8 cellular contexts compared by ENCODE assay signal in the genomic region with DNA sequence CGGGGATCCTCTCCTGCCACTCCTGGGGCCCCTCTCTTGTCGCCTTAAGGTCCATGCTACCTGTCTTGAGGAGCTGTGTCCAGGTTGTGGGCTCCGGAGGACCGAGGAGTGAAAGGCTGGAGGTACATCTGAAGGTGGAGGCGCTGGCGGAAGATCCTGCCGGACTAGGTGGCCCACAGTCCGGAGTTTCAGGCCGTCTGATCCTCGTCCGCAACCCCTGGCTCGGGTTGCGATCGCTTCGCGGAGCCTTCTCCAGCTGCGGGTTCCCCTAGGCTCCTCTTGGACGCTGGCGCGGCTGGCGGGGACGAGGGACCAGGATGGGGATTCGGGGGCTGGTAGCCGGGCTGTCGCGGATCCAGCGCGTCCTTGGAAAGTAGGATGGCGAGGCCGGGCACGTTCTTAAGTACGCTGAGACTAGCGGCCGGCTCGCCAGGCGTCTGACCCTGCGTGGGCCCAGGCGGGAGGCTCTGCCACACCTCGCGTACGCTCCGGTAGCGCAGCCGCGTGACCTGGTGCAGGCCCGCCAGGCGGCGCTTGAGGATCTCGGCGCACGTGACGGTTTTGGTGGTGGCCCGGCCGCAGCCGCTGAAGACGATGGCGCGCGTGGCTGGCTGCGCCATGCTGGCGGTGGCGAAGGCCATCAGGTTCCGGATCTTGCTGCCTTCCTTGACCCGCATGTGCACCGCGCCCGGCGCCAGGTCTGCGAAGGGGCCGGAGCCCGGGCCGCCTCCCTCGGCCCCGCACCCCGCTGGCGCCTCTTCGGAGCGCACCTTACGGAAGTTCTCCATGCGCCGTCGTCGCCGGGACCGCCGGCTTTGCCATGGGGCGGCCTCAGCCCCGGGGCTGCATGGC. TPM values are rescaled to one million over a fixed set of nuclear protein-coding genes. Genes with fewer than 3 reads are reported as not detected.
DNase-seq lines count a peak whose midpoint lies in the region; ATAC-seq, FAIRE-seq and TF ChIP-seq lines count a peak whose summit lies in the region.

No MANE protein-coding gene starts in this region.

- H3K4me1 ChIP-seq in foreskin keratinocyte (no peaks in the 10 kb centered on the region), neutrophil (ENCODE audit: control insufficient read depth in 1 of 2, insufficient read depth in 1 of 2, low read depth in 1 of 2, low read length in 1 of 2) (peaks cover 23 to 38% of the 10 kb centered on the region in 2 experiments), testis (peaks cover 34% of the 10 kb centered on the region)

- H3K36me3 ChIP-seq in neutrophil (no peaks in the 10 kb centered on the region), testis (ENCODE audit: low read depth, missing control alignments) (no peaks in the 10 kb centered on the region)

- WGBS in testis, 2 donors: 9 to 14% methylated on average over 49 to 77 of the region's 88 CpGs

- TF ChIP-seq POLR2A in GM12892 (IDR thresholded peaks at IDR 0.05; ENCODE audit: low read depth, low read length) (no peak), testis (IDR thresholded peaks at IDR 0.05) (no peak)

- no peak overlapping the region for H3K27ac ChIP-seq in foreskin keratinocyte
- H3K27ac ChIP-seq in neutrophil: peak overlapping the region; percentile 39
- H3K27ac ChIP-seq in testis: peak overlapping the region; percentile 66 to 89

- no peak for FAIRE-seq in GM12892 (lab: Jason Lieb, UNC)

- peak; percentile 57 for DNase-seq in GM12892 (ENCODE audit: insufficient read length)
- DNase-seq in NOMO-1 treated with dmso at 0.1 percent for 144 hours (lab: John Stamatoyannopoulos, UW; ENCODE audit: unreplicated experiment): peak; percentile 56
- DNase-seq in activated effector memory CD4-positive, alpha-beta T cell treated with anti-CD3 and anti-CD28 coated beads, Interleukin-2, amount 50 U/mL, for 16 hours: peak; percentile 87
- DNase-seq in foreskin keratinocyte: peak in 1 of 2 donors; percentile 55
- peak; percentile 90 for DNase-seq in testis
- no peak for DNase-seq in occipital lobe (lab: John Stamatoyannopoulos, UW)

- H3K9me3 ChIP-seq in neutrophil (no peaks in the 10 kb centered on the region), testis (no peaks in the 10 kb centered on the region)

- intact Hi-C loops in testis (cut with DNase I; ENCODE audit: low total_unique reads): loop anchor here (10.0 kb wide), 1 partner anchor 321 kb away; no protein-coding TSS in a partner anchor

- H3K4me3 ChIP-seq in neutrophil (ENCODE audit: low read depth in 1 of 2, low read length in 1 of 2) (peak overlapping the region; percentile 62 to 78), testis (peak overlapping the region; percentile 62 to 68)

- TF ChIP-seq CTCF in foreskin keratinocyte (conservative IDR thresholded peaks at IDR 0.05): peak; percentile 62
- no peak for TF ChIP-seq CTCF in neutrophil (IDR thresholded peaks at IDR 0.05)
- peak; percentile 37 to 48 (median 40) for TF ChIP-seq CTCF in testis (IDR thresholded peaks at IDR 0.05)

- H3K27me3 ChIP-seq in foreskin keratinocyte: peaks cover 44% of the 10 kb centered on the region
- H3K27me3 ChIP-seq in neutrophil: peaks cover 71% of the 10 kb centered on the region
- H3K27me3 ChIP-seq in testis: no peaks in the 10 kb centered on the region

- ATAC-seq in HG02798 (IDR thresholded peaks at IDR 0.05; ENCODE audit: poor library complexity, unreplicated experiment): peak; percentile 34
- peak; percentile 26 for ATAC-seq in foreskin keratinocyte

RNA-seq across cellular contexts. Expression of a gene that starts 0.6 kb away (rescaled TPM):
- 1.3 TPM for polyA plus RNA-seq in GM12892 (2012; ENCODE audit: missing spikeins)
- total RNA-seq in foreskin keratinocyte: 2.9 and 3.0 TPM in 2 replicates
- 3.5 and 3.6 TPM in 2 replicates for polyA plus RNA-seq in foreskin keratinocyte
- total RNA-seq in testis: 10 to 100 TPM in 1 of 2 donors, 1 to 10 TPM in 1; 6.5 to 15.9 TPM
- polyA plus RNA-seq in testis (ENCODE audit: insufficient read depth, low read depth, low replicate concordance): 6.8 TPM
- total RNA-seq in occipital lobe: 6.4 TPM

RNA-seq across cellular contexts. Expression of a gene that starts 18.1 kb away (rescaled TPM):
- 404 TPM for polyA plus RNA-seq in GM12892 (2012; ENCODE audit: missing spikeins)
- 178 and 190 TPM in 2 replicates for total RNA-seq in foreskin keratinocyte
- 370 and 388 TPM in 2 replicates for polyA plus RNA-seq in foreskin keratinocyte
- 100 to 1,000 TPM in 1 of 2 donors, 10 to 100 TPM in 1; 77.4 to 107 TPM for total RNA-seq in testis
- 426 TPM for polyA plus RNA-seq in testis (ENCODE audit: insufficient read depth, low read depth, low replicate concordance)
- 43.8 TPM for total RNA-seq in occipital lobe

RNA-seq across cellular contexts. Expression of a gene that starts 39.3 kb away (rescaled TPM):
- 4.0 TPM for polyA plus RNA-seq in GM12892 (2012; ENCODE audit: missing spikeins)
- total RNA-seq in foreskin keratinocyte: 0.25 and 0.31 TPM in 2 replicates
- 0.36 and 0.38 TPM in 2 replicates for polyA plus RNA-seq in foreskin keratinocyte
- 10 to 100 TPM; 25.3 to 37.0 TPM for total RNA-seq in testis
- 27.4 TPM for polyA plus RNA-seq in testis (ENCODE audit: insufficient read depth, low read depth, low replicate concordance)
- total RNA-seq in occipital lobe: 51.3 TPM

RNA-seq across cellular contexts. Expression of a gene that starts 49.4 kb away (rescaled TPM):
- polyA plus RNA-seq in GM12892 (2012; ENCODE audit: missing spikeins): 29.8 TPM
- 31.2 and 43.3 TPM in 2 replicates for total RNA-seq in foreskin keratinocyte
- polyA plus RNA-seq in foreskin keratinocyte: 22.5 and 22.6 TPM in 2 replicates
- 10 to 100 TPM; 40.2 to 40.6 TPM for total RNA-seq in testis
- 32.6 TPM for polyA plus RNA-seq in testis (ENCODE audit: insufficient read depth, low read depth, low replicate concordance)
- total RNA-seq in occipital lobe: 64.6 TPM

Comparison
In these comparisons a context has a peak if more than half of its experiments do, and no peak if none do; other contexts are left out.
1. RNA of a gene that starts 39.3 kb away (total RNA-seq): 51.3 TPM in occipital lobe (single experiment) and 25.3 to 37.0 TPM in testis; 0.25 to 0.31 TPM in foreskin keratinocyte; every median in the first group is over 10 times any median in the second.